In the genomic region with DNA sequence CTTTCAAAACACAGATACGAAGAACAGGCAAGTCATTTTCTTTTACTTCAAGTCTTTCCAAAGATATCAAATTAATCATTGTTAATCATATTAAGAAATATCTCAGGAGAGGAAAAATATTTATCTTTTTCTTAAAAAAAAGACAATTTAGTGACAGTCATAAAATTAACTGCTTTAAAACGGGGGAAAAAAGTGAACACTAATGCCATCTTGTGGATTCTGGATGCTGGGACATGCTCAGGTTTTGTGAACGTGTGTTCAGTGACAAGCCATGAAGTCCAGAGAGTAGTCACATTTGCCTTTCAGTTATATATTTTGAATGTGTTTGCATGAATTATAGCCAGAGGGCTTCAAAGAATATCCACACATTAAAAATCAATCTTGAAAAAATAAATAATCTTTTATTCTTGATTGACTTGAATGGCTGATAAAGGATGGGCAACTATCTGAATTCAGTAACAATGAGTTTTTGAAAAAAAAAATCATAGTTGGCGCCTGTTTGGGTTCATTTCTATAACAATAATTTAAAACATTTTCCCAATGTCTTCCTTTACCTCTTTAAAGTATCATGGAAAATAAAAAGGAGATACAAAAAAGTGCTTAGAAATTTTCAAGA, we compare ENCODE assay signal across 8 cellular contexts.
A peak's percentile ranks its signal among the peaks of the same experiment; 100 is the strongest.
DNase-seq lines count a peak whose midpoint lies in the region; ATAC-seq and TF ChIP-seq lines count a peak whose summit lies in the region.

No MANE protein-coding gene starts in this region.

- no peaks in the 10 kb centered on the region for H4K20me1 ChIP-seq in PC-3 (ENCODE audit: low read length)

- H3K9ac ChIP-seq in PC-3 (ENCODE audit: low read length): peak overlapping the region; percentile 63

- intact Hi-C loops in PC-3 (cut with micrococcal nuclease): loop anchor here (1.0 to 5.0 kb wide), 3 partner anchors 188 to 234 kb away; no protein-coding TSS in a partner anchor

- H3K9me3 ChIP-seq in BE2C (no peaks in the 10 kb centered on the region), PC-3 (ENCODE audit: low read length) (no peaks in the 10 kb centered on the region)

- H3F3A ChIP-seq in PC-3 (ENCODE audit: low read length, unreplicated experiment): no peaks in the 10 kb centered on the region

- H2AFZ ChIP-seq in PC-3 (ENCODE audit: low read length): no peak overlapping the region

- H3K4me2 ChIP-seq in PC-3 (ENCODE audit: low read length): no peak overlapping the region

- ATAC-seq in HG03103 (IDR thresholded peaks at IDR 0.05; ENCODE audit: low read depth, unreplicated experiment): peak; percentile 77
- peak; percentile 64; the same call in 1 of the 2 replicates for ATAC-seq in PC-3
- no peak for ATAC-seq in HG02763 (IDR thresholded peaks at IDR 0.05; ENCODE audit: unreplicated experiment)

- peak; percentile 82 for TF ChIP-seq CTCF in BE2C (IDR thresholded peaks at IDR 0.05; ENCODE audit: low read depth, low read length)
- TF ChIP-seq CTCF in GM12872 (IDR thresholded peaks at IDR 0.05; ENCODE audit: insufficient read depth, low read depth, low read length): peak; percentile 66
- TF ChIP-seq CTCF in PC-3 (conservative IDR thresholded peaks at IDR 0.05; ENCODE audit: low read depth, low read length): peak; percentile 80

- no TSS peak for BruUV-seq in PC-3 (replicated peaks; lab: Mats Ljungman, UMichigan)

- H3K4me3 ChIP-seq in BE2C (ENCODE audit: low read depth, low read length) (no peak overlapping the region), PC-3 (ENCODE audit: low read length) (no peak overlapping the region)

- CTCF ChIA-PET in PC-3 (lab: Charles Lee): interaction anchor here (0.6 kb wide), 1 partner anchor 215 kb away, joined by 3 read pairs; no protein-coding TSS in a partner anchor

- no peaks in the 10 kb centered on the region for H3K27me3 ChIP-seq in BE2C
- no peaks in the 10 kb centered on the region for H3K27me3 ChIP-seq in PC-3 (ENCODE audit: low read length)

- no peaks in the 10 kb centered on the region for H3K9me2 ChIP-seq in PC-3 (replicated peaks; ENCODE audit: low read length)

- no peak for TF ChIP-seq POLR2A in erythroblast (IDR thresholded peaks at IDR 0.05; ENCODE audit: low read length)

- DNase-seq in BE2C: peak; percentile 28
- peak; percentile 60 for DNase-seq in PC-3
- peak; percentile 3 to 25 for DNase-seq in erythroblast (lab: John Stamatoyannopoulos, UW)
- DNase-seq in pulmonary artery endothelial cell (ENCODE audit: low read depth, low spot score): peak; percentile 33
- DNase-seq in NK-92 treated with Interleukin-12 subunit alpha and Interleukin-12 subunit beta, amount 100 ng/mL, for 24 hours (lab: John Stamatoyannopoulos, UW): no peak

- POLR2A ChIA-PET in PC-3 (lab: Charles Lee; ENCODE audit: unreplicated experiment): no interaction called here

- H3K79me2 ChIP-seq in PC-3 (ENCODE audit: low read length): no peaks in the 10 kb centered on the region

- H3K36me3 ChIP-seq in BE2C (no peaks in the 10 kb centered on the region), PC-3 (ENCODE audit: low read depth, low read length) (no peaks in the 10 kb centered on the region)

- H3K4me1 ChIP-seq in BE2C (peaks cover 6% of the 10 kb centered on the region; the same call in 1 of the 2 replicates), PC-3 (ENCODE audit: insufficient read depth, low read length) (peaks cover 17% of the 10 kb centered on the region)

- H3K27ac ChIP-seq in PC-3 (ENCODE audit: low read length): peak overlapping the region; percentile 75
